Comparison of ENCODE assay signal across 9 cellular contexts in genomic region chr6:16503919-16504554, GRCh38.
A peak's percentile ranks its signal among the peaks of the same experiment; 100 is the strongest.
DNase-seq lines count a peak whose midpoint lies in the region; ATAC-seq and TF ChIP-seq lines count a peak whose summit lies in the region.
"Had no signal": no experiment of that assay in that cellular context is flagged by ENCODE, and none has a peak within 500 bp of the region (broad histone marks: within the 10 kb centered on the region; RNA-seq: fewer than 3 reads in every experiment).

No MANE protein-coding gene starts in this region.

- peaks cover 25 to 33% (median 28%) of the 10 kb centered on the region in 3 donors for H3K4me1 Mint-ChIP-seq in T-cell

- no peak overlapping the region for H3K27ac ChIP-seq in esophagus muscularis mucosa (replicated peaks in 1 of 4)
- no peak overlapping the region for H3K27ac ChIP-seq in right lobe of liver
- H3K27ac ChIP-seq: C4-2B had no signal

- peaks cover 23% of the 10 kb centered on the region for H3K36me3 Mint-ChIP-seq in T-cell

- no peak for TF ChIP-seq EP300 in esophagus muscularis mucosa (IDR thresholded peaks at IDR 0.05)

- H3K9me3 ChIP-seq in esophagus muscularis mucosa = no peaks in the 10 kb centered on the region
- no peaks in the 10 kb centered on the region for H3K9me3 ChIP-seq in right lobe of liver

- TF ChIP-seq POLR2A in esophagus muscularis mucosa (IDR thresholded peaks at IDR 0.05; ENCODE audit: low read depth) (no peak), right lobe of liver (IDR thresholded peaks at IDR 0.05) (no peak)

- POLR2A ChIA-PET in T-cell (lab: Charles Lee) = interaction anchor here in 1 of 2 donors (0.5 to 0.6 kb wide), 2 partner anchors 83 to 116 kb away, joined by 3 to 4 read pairs; no protein-coding TSS in a partner anchor

- no peaks in the 10 kb centered on the region for H3K27me3 ChIP-seq in esophagus muscularis mucosa
- H3K27me3 ChIP-seq in right lobe of liver = no peaks in the 10 kb centered on the region

- no peak overlapping the region for H3K4me3 ChIP-seq in esophagus muscularis mucosa
- no peak overlapping the region for H3K4me3 ChIP-seq in right lobe of liver

- H3K36me3 ChIP-seq in esophagus muscularis mucosa (no peaks in the 10 kb centered on the region), right lobe of liver (no peaks in the 10 kb centered on the region)

- no peak overlapping the region for H3K4me3 Mint-ChIP-seq in T-cell

- H3K27me3 Mint-ChIP-seq in T-cell = no peaks in the 10 kb centered on the region

- intact Hi-C loops in esophagus muscularis mucosa (cut with DNase I) (no loop called here), right lobe of liver (cut with DNase I) (no loop called here)

- DNase-seq in AML-193 (lab: John Stamatoyannopoulos, UW) (peak; percentile 88 to 91), T-cell (no peak), medulla oblongata (ENCODE audit: extremely low spot score) (no peak), esophagus muscularis mucosa (ENCODE audit: extremely low spot score) (no peak), NCI-H2107 (lab: John Stamatoyannopoulos, UW) (no peak), right lobe of liver (no peak)

- WGBS in esophagus muscularis mucosa = 79% methylated on average over 2 of the region's 2 CpGs
- WGBS in right lobe of liver (ENCODE audit: insufficient coverage, low coverage, low lambda C conversion rate, missing lambda C conversion rate) = 64% methylated on average over 2 of the region's 2 CpGs

- no peak overlapping the region for H3K27ac Mint-ChIP-seq in T-cell

- H3K9me3 Mint-ChIP-seq in T-cell = no peaks in the 10 kb centered on the region

- TF ChIP-seq CTCF in esophagus muscularis mucosa (IDR thresholded peaks at IDR 0.05) = no peak
- TF ChIP-seq CTCF in right lobe of liver (IDR thresholded peaks at IDR 0.05) = no peak

- H3K4me1 ChIP-seq in esophagus muscularis mucosa (peaks cover 13 to 22% (median 20%) of the 10 kb centered on the region in 4 donors), right lobe of liver (no peaks in the 10 kb centered on the region)

- peak; percentile 62 for ATAC-seq in GM19351 (IDR thresholded peaks at IDR 0.05; ENCODE audit: unreplicated experiment)
- ATAC-seq in HG03108 (IDR thresholded peaks at IDR 0.05; ENCODE audit: unreplicated experiment) = peak; percentile 82
- ATAC-seq in T-cell (replicated peaks in 1 of 4) = peak; percentile 54 to 68 (median 64)
- ATAC-seq in right lobe of liver = no peak

- CTCF ChIA-PET in T-cell (lab: Charles Lee) = interaction anchor here (0.5 to 1.4 kb wide), 4 partner anchors 10 to 1591 kb away, joined by 3 to 11 read pairs (median 4); no protein-coding TSS in a partner anchor

Comparison
In these comparisons a context has a peak if more than half of its experiments do, and no peak if none do; other contexts are left out.
1. DNase-seq: peak in AML-193 (2 of 2); none in T-cell (0 of 34), medulla oblongata (single experiment), esophagus muscularis mucosa (single experiment), NCI-H2107 (single experiment) and right lobe of liver (0 of 3).
2. ATAC-seq: peak in GM19351 (single experiment), HG03108 (single experiment) and T-cell (4 of 4); none in right lobe of liver (0 of 4).